ENCODE assay signal across 1 cellular context in the genomic region with DNA sequence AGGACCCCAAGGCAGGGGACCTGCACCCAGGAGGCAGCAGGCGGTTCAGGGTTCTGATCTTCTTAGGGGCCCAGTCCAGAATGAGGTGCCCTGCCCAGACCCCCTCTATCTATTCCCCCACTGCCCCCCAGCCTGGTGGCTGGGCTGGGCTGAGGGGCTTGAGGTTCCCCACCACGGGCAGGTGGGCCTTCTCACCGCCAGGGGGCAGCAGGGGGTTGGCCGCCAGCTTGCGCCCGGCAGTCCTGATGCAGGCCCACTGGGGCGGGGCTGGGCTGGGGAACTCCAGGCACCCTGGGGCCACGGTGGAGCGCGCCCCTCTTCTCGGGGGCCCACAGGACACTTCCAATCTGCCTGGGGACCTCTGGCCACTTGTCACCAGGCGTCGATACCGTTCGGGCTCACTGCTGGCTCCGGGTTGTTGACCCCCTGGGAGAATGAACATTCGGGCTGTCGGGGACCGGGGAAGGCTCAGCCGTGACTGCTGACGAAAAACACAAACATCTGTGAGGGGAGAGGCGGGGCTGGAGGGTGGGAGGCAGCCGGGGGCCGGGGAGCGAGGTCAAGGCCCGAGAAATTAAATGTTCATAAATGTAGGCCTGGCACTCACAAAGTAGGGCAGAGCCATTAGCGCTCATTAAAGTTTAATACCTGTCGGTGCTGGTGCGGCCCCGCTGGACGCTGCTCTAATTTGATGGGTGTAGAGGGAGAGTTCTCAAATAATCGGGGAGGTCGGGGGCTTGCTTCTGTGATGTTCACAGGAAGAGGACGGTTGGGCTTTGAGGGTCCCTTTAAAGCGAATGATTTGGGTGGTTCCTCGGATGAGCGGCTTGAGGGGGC.
TF ChIP-seq lines count a peak whose summit lies in the region.

No MANE protein-coding gene starts in this region.

TF ChIP-seq in K562, 482 proteins besides CTCF, POLR2A, EP300 and RAD21 (continued from another document and continues in another):
- TF ChIP-seq, protein P1, sequence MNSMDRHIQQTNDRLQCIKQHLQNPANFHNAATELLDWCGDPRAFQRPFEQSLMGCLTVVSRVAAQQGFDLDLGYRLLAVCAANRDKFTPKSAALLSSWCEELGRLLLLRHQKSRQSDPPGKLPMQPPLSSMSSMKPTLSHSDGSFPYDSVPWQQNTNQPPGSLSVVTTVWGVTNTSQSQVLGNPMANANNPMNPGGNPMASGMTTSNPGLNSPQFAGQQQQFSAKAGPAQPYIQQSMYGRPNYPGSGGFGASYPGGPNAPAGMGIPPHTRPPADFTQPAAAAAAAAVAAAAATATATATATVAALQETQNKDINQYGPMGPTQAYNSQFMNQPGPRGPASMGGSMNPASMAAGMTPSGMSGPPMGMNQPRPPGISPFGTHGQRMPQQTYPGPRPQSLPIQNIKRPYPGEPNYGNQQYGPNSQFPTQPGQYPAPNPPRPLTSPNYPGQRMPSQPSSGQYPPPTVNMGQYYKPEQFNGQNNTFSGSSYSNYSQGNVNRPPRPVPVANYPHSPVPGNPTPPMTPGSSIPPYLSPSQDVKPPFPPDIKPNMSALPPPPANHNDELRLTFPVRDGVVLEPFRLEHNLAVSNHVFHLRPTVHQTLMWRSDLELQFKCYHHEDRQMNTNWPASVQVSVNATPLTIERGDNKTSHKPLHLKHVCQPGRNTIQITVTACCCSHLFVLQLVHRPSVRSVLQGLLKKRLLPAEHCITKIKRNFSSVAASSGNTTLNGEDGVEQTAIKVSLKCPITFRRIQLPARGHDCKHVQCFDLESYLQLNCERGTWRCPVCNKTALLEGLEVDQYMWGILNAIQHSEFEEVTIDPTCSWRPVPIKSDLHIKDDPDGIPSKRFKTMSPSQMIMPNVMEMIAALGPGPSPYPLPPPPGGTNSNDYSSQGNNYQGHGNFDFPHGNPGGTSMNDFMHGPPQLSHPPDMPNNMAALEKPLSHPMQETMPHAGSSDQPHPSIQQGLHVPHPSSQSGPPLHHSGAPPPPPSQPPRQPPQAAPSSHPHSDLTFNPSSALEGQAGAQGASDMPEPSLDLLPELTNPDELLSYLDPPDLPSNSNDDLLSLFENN (IDR thresholded peaks at IDR 0.05; ENCODE audit: low read depth in 2 of 2, low read length in 2 of 2): no peak
- TF ChIP-seq, protein P2, sequence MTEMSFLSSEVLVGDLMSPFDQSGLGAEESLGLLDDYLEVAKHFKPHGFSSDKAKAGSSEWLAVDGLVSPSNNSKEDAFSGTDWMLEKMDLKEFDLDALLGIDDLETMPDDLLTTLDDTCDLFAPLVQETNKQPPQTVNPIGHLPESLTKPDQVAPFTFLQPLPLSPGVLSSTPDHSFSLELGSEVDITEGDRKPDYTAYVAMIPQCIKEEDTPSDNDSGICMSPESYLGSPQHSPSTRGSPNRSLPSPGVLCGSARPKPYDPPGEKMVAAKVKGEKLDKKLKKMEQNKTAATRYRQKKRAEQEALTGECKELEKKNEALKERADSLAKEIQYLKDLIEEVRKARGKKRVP (CRISPR knock-in tag; IDR thresholded peaks at IDR 0.05): no peak
- TF ChIP-seq TOE1 (IDR thresholded peaks at IDR 0.05; ENCODE audit: borderline replicate concordance) (no peak), TOE1 (CRISPR knock-in tag; IDR thresholded peaks at IDR 0.05; ENCODE audit: borderline replicate concordance, low read depth) (no peak), ZNF551 (CRISPR knock-in tag; IDR thresholded peaks at IDR 0.05) (no peak), ZNF445 (CRISPR knock-in tag; IDR thresholded peaks at IDR 0.05; ENCODE audit: low read depth) (no peak), BCOR (IDR thresholded peaks at IDR 0.05) (no peak), MYC (IDR thresholded peaks at IDR 0.05; ENCODE audit: low read depth, low read length) (0 out of 2 replicates have a peak, but pooled peaks have one; percentile 38), MYC (CRISPR knock-in tag; IDR thresholded peaks at IDR 0.05; ENCODE audit: borderline replicate concordance, low read depth) (no peak; the same call in 1 of the 2 replicates), ZNF12 (CRISPR knock-in tag; IDR thresholded peaks at IDR 0.05) (no peak), TGIF2 (CRISPR knock-in tag; IDR thresholded peaks at IDR 0.05) (no peak), MYBL2 (IDR thresholded peaks at IDR 0.05; ENCODE audit: low read depth) (no peak), MYBL2 (CRISPR knock-in tag; IDR thresholded peaks at IDR 0.05; ENCODE audit: borderline replicate concordance) (no peak), MTA3 (IDR thresholded peaks at IDR 0.05; ENCODE audit: borderline replicate concordance) (peak; percentile 83), SAP30 (IDR thresholded peaks at IDR 0.05; ENCODE audit: borderline replicate concordance, insufficient read depth, low read depth, low read length, poor library complexity, severe bottlenecking) (no peak), ZNF41 (CRISPR knock-in tag; conservative IDR thresholded peaks at IDR 0.05) (no peak), TCF7 (IDR thresholded peaks at IDR 0.05; ENCODE audit: borderline replicate concordance) (no peak), PCBP1 (IDR thresholded peaks at IDR 0.05; ENCODE audit: low read depth, low read length, poor library complexity, severe bottlenecking) (peak; percentile 47), RBM17 (IDR thresholded peaks at IDR 0.05; ENCODE audit: borderline replicate concordance, low read depth, low read length) (no peak), ZNF133 (CRISPR knock-in tag; IDR thresholded peaks at IDR 0.05) (no peak), NFATC3 (IDR thresholded peaks at IDR 0.05) (no peak), JUN (IDR thresholded peaks at IDR 0.05; ENCODE audit: borderline replicate concordance, low read depth, low read length) (no peak), JUN (CRISPR knock-in tag; IDR thresholded peaks at IDR 0.05; ENCODE audit: borderline replicate concordance) (no peak), EZH2 (IDR thresholded peaks at IDR 0.05; ENCODE audit: borderline replicate concordance, low read depth, low read length) (no peak)
- TF ChIP-seq, protein P3, sequence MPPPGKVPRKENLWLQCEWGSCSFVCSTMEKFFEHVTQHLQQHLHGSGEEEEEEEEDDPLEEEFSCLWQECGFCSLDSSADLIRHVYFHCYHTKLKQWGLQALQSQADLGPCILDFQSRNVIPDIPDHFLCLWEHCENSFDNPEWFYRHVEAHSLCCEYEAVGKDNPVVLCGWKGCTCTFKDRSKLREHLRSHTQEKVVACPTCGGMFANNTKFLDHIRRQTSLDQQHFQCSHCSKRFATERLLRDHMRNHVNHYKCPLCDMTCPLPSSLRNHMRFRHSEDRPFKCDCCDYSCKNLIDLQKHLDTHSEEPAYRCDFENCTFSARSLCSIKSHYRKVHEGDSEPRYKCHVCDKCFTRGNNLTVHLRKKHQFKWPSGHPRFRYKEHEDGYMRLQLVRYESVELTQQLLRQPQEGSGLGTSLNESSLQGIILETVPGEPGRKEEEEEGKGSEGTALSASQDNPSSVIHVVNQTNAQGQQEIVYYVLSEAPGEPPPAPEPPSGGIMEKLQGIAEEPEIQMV (tag; conservative IDR thresholded peaks at IDR 0.05; ENCODE audit: low read depth): no peak
- TF ChIP-seq, protein P4, sequence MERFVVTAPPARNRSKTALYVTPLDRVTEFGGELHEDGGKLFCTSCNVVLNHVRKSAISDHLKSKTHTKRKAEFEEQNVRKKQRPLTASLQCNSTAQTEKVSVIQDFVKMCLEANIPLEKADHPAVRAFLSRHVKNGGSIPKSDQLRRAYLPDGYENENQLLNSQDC (CRISPR knock-in tag; IDR thresholded peaks at IDR 0.05): no peak
- TF ChIP-seq, protein P5, sequence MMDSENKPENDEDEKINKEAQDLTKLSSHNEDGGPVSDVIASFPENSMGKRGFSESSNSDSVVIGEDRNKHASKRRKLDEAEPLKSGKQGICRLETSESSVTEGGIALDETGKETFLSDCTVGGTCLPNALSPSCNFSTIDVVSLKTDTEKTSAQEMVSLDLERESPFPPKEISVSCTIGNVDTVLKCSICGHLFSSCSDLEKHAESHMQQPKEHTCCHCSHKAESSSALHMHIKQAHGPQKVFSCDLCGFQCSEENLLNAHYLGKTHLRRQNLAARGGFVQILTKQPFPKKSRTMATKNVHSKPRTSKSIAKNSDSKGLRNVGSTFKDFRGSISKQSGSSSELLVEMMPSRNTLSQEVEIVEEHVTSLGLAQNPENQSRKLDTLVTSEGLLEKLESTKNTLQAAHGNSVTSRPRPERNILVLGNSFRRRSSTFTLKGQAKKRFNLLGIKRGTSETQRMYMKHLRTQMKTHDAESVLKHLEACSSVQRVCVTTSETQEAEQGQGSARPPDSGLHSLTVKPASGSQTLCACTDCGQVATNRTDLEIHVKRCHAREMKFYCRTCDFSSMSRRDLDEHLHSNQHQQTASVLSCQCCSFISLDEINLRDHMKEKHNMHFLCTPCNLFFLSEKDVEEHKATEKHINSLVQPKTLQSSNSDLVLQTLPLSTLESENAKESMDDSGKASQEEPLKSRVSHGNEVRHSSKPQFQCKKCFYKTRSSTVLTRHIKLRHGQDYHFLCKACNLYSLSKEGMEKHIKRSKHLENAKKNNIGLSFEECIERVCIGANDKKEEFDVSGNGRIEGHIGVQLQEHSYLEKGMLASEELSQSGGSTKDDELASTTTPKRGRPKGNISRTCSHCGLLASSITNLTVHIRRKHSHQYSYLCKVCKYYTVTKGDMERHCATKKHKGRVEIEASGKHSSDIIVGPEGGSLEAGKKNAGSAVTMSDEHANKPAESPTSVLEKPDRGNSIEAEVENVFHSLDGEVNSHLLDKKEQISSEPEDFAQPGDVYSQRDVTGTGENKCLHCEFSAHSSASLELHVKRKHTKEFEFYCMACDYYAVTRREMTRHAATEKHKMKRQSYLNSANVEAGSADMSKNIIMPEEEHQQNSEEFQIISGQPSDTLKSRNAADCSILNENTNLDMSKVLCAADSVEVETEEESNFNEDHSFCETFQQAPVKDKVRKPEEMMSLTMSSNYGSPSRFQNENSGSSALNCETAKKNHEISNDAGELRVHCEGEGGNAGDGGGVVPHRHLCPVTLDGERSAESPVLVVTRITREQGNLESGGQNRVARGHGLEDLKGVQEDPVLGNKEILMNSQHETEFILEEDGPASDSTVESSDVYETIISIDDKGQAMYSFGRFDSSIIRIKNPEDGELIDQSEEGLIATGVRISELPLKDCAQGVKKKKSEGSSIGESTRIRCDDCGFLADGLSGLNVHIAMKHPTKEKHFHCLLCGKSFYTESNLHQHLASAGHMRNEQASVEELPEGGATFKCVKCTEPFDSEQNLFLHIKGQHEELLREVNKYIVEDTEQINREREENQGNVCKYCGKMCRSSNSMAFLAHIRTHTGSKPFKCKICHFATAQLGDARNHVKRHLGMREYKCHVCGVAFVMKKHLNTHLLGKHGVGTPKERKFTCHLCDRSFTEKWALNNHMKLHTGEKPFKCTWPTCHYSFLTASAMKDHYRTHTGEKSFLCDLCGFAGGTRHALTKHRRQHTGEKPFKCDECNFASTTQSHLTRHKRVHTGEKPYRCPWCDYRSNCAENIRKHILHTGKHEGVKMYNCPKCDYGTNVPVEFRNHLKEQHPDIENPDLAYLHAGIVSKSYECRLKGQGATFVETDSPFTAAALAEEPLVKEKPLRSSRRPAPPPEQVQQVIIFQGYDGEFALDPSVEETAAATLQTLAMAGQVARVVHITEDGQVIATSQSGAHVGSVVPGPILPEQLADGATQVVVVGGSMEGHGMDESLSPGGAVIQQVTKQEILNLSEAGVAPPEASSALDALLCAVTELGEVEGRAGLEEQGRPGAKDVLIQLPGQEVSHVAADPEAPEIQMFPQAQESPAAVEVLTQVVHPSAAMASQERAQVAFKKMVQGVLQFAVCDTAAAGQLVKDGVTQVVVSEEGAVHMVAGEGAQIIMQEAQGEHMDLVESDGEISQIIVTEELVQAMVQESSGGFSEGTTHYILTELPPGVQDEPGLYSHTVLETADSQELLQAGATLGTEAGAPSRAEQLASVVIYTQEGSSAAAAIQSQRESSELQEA (IDR thresholded peaks at IDR 0.05; ENCODE audit: low read depth): no peak
- TF ChIP-seq, protein P6, sequence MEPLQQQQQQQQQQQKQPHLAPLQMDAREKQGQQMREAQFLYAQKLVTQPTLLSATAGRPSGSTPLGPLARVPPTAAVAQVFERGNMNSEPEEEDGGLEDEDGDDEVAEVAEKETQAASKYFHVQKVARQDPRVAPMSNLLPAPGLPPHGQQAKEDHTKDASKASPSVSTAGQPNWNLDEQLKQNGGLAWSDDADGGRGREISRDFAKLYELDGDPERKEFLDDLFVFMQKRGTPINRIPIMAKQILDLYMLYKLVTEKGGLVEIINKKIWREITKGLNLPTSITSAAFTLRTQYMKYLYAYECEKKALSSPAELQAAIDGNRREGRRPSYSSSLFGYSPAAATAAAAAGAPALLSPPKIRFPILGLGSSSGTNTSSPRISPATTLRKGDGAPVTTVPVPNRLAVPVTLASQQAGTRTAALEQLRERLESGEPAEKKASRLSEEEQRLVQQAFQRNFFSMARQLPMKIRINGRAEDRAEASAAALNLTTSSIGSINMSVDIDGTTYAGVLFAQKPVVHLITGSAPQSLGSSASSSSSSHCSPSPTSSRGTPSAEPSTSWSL (CRISPR knock-in tag; IDR thresholded peaks at IDR 0.05; ENCODE audit: borderline replicate concordance): no peak
- TF ChIP-seq, protein P7, sequence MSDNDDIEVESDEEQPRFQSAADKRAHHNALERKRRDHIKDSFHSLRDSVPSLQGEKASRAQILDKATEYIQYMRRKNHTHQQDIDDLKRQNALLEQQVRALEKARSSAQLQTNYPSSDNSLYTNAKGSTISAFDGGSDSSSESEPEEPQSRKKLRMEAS (CRISPR knock-in tag; IDR thresholded peaks at IDR 0.05): 0 out of 2 replicates have a peak, but pooled peaks have one; percentile 18
- TF ChIP-seq, protein P8, sequence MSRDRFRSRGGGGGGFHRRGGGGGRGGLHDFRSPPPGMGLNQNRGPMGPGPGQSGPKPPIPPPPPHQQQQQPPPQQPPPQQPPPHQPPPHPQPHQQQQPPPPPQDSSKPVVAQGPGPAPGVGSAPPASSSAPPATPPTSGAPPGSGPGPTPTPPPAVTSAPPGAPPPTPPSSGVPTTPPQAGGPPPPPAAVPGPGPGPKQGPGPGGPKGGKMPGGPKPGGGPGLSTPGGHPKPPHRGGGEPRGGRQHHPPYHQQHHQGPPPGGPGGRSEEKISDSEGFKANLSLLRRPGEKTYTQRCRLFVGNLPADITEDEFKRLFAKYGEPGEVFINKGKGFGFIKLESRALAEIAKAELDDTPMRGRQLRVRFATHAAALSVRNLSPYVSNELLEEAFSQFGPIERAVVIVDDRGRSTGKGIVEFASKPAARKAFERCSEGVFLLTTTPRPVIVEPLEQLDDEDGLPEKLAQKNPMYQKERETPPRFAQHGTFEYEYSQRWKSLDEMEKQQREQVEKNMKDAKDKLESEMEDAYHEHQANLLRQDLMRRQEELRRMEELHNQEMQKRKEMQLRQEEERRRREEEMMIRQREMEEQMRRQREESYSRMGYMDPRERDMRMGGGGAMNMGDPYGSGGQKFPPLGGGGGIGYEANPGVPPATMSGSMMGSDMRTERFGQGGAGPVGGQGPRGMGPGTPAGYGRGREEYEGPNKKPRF (IDR thresholded peaks at IDR 0.05; ENCODE audit: low read depth, low read length): no peak
- TF ChIP-seq, protein P9, sequence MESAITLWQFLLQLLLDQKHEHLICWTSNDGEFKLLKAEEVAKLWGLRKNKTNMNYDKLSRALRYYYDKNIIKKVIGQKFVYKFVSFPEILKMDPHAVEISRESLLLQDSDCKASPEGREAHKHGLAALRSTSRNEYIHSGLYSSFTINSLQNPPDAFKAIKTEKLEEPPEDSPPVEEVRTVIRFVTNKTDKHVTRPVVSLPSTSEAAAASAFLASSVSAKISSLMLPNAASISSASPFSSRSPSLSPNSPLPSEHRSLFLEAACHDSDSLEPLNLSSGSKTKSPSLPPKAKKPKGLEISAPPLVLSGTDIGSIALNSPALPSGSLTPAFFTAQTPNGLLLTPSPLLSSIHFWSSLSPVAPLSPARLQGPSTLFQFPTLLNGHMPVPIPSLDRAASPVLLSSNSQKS (CRISPR knock-in tag; IDR thresholded peaks at IDR 0.05): no peak
- TF ChIP-seq, protein P10, sequence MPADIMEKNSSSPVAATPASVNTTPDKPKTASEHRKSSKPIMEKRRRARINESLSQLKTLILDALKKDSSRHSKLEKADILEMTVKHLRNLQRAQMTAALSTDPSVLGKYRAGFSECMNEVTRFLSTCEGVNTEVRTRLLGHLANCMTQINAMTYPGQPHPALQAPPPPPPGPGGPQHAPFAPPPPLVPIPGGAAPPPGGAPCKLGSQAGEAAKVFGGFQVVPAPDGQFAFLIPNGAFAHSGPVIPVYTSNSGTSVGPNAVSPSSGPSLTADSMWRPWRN (IDR thresholded peaks at IDR 0.05; ENCODE audit: low read depth): no peak
